ENCODE assay signal across 18 cellular contexts in the genomic region with DNA sequence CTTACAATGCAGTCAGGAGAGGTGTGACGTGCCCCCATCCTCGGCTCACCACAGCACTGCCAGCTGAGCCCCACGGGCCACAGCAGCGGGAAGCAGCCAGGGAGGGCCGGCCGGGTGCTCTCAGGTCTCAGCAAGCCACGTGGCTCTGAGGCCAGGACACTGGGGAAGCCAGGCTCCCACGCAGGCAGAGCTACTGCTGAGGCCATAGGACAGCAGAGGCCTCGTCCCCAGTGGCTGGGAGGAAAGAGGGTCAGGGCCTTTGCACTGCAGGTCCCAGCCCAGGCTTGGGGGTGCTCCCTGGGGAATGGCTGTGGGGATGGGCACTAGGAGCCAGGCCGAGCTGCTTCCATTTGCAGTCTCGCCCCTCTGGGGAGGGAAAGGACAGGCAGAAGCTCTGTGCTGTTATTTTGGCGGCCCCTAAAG. TPM values are rescaled to one million over a fixed set of nuclear protein-coding genes. Genes with fewer than 3 reads are reported as not detected.
"Had no signal": no experiment of that assay in that cellular context is flagged by ENCODE, and none has a peak within 500 bp of the region (broad histone marks: within the 10 kb centered on the region; RNA-seq: fewer than 3 reads in every experiment).

No MANE protein-coding gene starts in this region.

- H3K4me3 ChIP-seq: colonic mucosa, esophagus squamous epithelium, mucosa of descending colon, testis, upper lobe of right lung had no signal

- H3K9me3 ChIP-seq: colonic mucosa, esophagus squamous epithelium, mucosa of descending colon, testis, upper lobe of right lung had no signal

- ATAC-seq: mucosa of descending colon; naive thymus-derived CD8-positive, alpha-beta T cell; stimulated activated naive CD8-positive, alpha-beta T cell treated with anti-CD3 and anti-CD28 coated beads, Interleukin-15, amount 100 ng/mL, for 72 hours; upper lobe of right lung had no signal

- H3K27me3 Mint-ChIP-seq: activated CD4-positive, alpha-beta T cell treated with anti-CD3 and anti-CD28 coated beads, Interleukin-2, amount 10 ng/mL, durations not matched to agents 7 days and 5 days; activated naive CD8-positive, alpha-beta T cell; naive thymus-derived CD8-positive, alpha-beta T cell; stimulated activated naive CD8-positive, alpha-beta T cell treated with anti-CD3 and anti-CD28 coated beads, Interleukin-15, amount 100 ng/mL, for 72 hours had no signal

- H3K9me3 Mint-ChIP-seq: activated CD4-positive, alpha-beta T cell treated with anti-CD3 and anti-CD28 coated beads, Interleukin-2, amount 10 ng/mL, durations not matched to agents 7 days and 5 days; naive thymus-derived CD8-positive, alpha-beta T cell; stimulated activated naive CD8-positive, alpha-beta T cell treated with anti-CD3 and anti-CD28 coated beads, Interleukin-15, amount 100 ng/mL, for 72 hours had no signal

- H3K27ac ChIP-seq: colonic mucosa, esophagus squamous epithelium, testis, upper lobe of right lung had no signal

- DNase-seq: activated CD4-positive, alpha-beta T cell treated with anti-CD3 and anti-CD28 coated beads, Interleukin-2, amount 10 ng/mL, durations not matched to agents 7 days and 5 days; activated CD8-positive, alpha-beta memory T cell treated with anti-CD3 and anti-CD28 coated beads for 24 hours; activated gamma-delta T cell treated with Interleukin-2 at 50 U/mL for 16 hours; amniotic stem cell; central memory CD4-positive, alpha-beta T cell; colonic mucosa; esophagus squamous epithelium; naive thymus-derived CD8-positive, alpha-beta T cell; nucleus accumbens; small intestine; stimulated activated naive CD8-positive, alpha-beta T cell treated with anti-CD3 and anti-CD28 coated beads, Interleukin-15, amount 100 ng/mL, for 72 hours; testis; upper lobe of right lung had no signal

- H3K4me3 Mint-ChIP-seq: activated CD4-positive, alpha-beta T cell treated with anti-CD3 and anti-CD28 coated beads, Interleukin-2, amount 10 ng/mL, durations not matched to agents 7 days and 5 days; activated naive CD8-positive, alpha-beta T cell; naive thymus-derived CD8-positive, alpha-beta T cell; stimulated activated naive CD8-positive, alpha-beta T cell treated with anti-CD3 and anti-CD28 coated beads, Interleukin-15, amount 100 ng/mL, for 72 hours had no signal

- H3K36me3 ChIP-seq: colonic mucosa had no signal

- FAIRE-seq: small intestine had no signal

- H3K27ac Mint-ChIP-seq: activated CD4-positive, alpha-beta T cell treated with anti-CD3 and anti-CD28 coated beads, Interleukin-2, amount 10 ng/mL, durations not matched to agents 7 days and 5 days; activated naive CD8-positive, alpha-beta T cell had no signal

- H3K27me3 ChIP-seq: colonic mucosa, esophagus squamous epithelium, testis, upper lobe of right lung had no signal

RNA-seq across cellular contexts. Expression of a gene that starts 38.3 kb away (rescaled TPM):
- total RNA-seq: activated CD4-positive, alpha-beta T cell treated with anti-CD3 and anti-CD28 coated beads, Interleukin-2, amount 10 ng/mL, durations not matched to agents 7 days and 5 days; colonic mucosa; esophagus squamous epithelium; fibroblast of villous mesenchyme; mucosa of descending colon; naive thymus-derived CD8-positive, alpha-beta T cell; posterior vena cava; upper lobe of right lung had no signal
- polyA plus RNA-seq: naive thymus-derived CD8-positive, alpha-beta T cell; right cardiac atrium had no signal
